8 cellular contexts compared by ENCODE assay signal in the genomic region with DNA sequence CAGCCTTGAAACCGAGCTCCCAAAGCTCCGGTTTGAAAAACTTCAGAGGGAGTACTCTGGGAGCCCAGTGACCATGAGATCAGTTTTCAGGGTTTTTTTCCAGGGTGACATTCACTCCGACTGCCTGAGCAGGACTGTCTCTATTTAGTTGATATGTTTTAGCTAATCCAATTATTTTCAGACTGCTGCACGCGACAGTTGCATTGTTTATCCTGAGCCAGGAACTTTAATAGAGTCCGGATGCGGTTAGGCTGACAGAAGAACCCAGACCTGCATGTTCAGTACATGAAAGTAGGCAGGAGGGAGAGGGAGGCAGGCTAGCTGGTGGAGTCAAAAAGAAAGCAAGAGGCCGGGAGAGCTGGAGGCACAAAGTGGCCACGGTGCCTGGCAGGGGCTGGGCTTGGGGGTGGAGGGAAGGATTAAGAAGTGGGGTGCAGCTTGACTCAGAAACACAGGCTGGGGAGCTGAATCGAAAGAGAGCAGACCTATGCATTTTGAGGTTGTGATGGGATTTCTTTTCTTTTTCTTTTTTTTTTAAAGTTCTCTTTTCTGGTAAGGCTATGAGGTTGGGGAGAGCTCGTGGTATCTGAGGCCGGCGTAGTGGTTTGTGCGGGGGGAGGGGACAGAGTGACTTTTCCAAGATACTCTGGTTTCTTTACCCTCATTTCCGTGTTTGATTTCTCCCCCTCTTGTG. TPM values are rescaled to one million over a fixed set of nuclear protein-coding genes. Genes with fewer than 3 reads are reported as not detected.
DNase-seq lines count a peak whose midpoint lies in the region; ATAC-seq, FAIRE-seq and TF ChIP-seq lines count a peak whose summit lies in the region.

No MANE protein-coding gene starts in this region.

- H3K9me3 ChIP-seq in HAP-1 (no peaks in the 10 kb centered on the region), K562 (replicated peaks; ENCODE audit: control insufficient read depth, insufficient read depth, low read depth, low read length) (no peaks in the 10 kb centered on the region)

- H3K27me3 ChIP-seq in HAP-1 (ENCODE audit: low read depth) (no peaks in the 10 kb centered on the region), K562 (ENCODE audit: control insufficient read depth in 2 of 2, insufficient read depth in 2 of 2, low read length in 2 of 2) (peaks cover 45 to 66% of the 10 kb centered on the region in 2 experiments)

- no peak for ATAC-seq in K562

- no TSS peak for BruUV-seq in K562 (replicated peaks; lab: Mats Ljungman, UMichigan)

- CTCF ChIA-PET in K562 (lab: Yijun Ruan, JAX; ENCODE audit: low intra/inter-chr PET ratio) = no interaction called here

- in situ Hi-C loops in GM13977 (cut with MboI; ENCODE audit: low pct_unique_long_range_greater_than_20kb, low sequenced_read_pairs, unreplicated experiment) = no loop called here
- in situ Hi-C loops in HAP-1 (cut with MboI; ENCODE audit: low sequenced_read_pairs) = no loop called here
- in situ Hi-C loops in K562 (cut with MboI) = no loop called here

- peaks cover 12% of the 10 kb centered on the region for H3K4me1 ChIP-seq in HAP-1
- peaks cover 0 to 8% of the 10 kb centered on the region in 2 experiments; a peak in 2 of 5 replicates for H3K4me1 ChIP-seq in K562 (replicated peaks in 1 of 2; ENCODE audit: control insufficient read depth in 2 of 2, insufficient read depth in 2 of 2, low read length in 2 of 2)

- no peak overlapping the region for H3K27ac ChIP-seq in K562 (ENCODE audit: extremely low read depth, low read depth, low read length)

- POLR2A ChIA-PET in K562 (lab: Yijun Ruan, JAX) = interaction anchor here (0.6 to 0.7 kb wide), 2 partner anchors 41 to 346 kb away, joined by 3 read pairs; no protein-coding TSS in a partner anchor

- intact Hi-C loops in K562 (cut with micrococcal nuclease) = no loop called here

- TF ChIP-seq POLR2A in K562 (conservative IDR thresholded peaks at IDR 0.05) = no peak

- H3K79me2 ChIP-seq in K562 (ENCODE audit: control insufficient read depth, insufficient read depth, low read length) = no peaks in the 10 kb centered on the region

- H3K4me3 ChIP-seq in HAP-1 (no peak overlapping the region), K562 (no peak overlapping the region)

- peak; percentile 6 for FAIRE-seq in K562 (lab: Jason Lieb, UNC)

- H4K20me1 ChIP-seq in K562 (replicated peaks; ENCODE audit: control insufficient read depth, insufficient read depth, low read length) = no peaks in the 10 kb centered on the region

- H3K9me1 ChIP-seq in K562 (ENCODE audit: control insufficient read depth, insufficient read depth, low read length) = no peaks in the 10 kb centered on the region

- no peak overlapping the region for H3K4me2 ChIP-seq in K562 (ENCODE audit: insufficient read depth, low read length)

- H3K9ac ChIP-seq in K562 (ENCODE audit: insufficient read depth in 1 of 2, low read depth in 2 of 2, low read length in 2 of 2) = no peak overlapping the region

- no peak overlapping the region for H2AFZ ChIP-seq in K562 (ENCODE audit: low read depth, low read length)

- TF ChIP-seq EP300 in K562 (IDR thresholded peaks at IDR 0.05; ENCODE audit: low read length) = no peak

- DNase-seq in GM13977 (ENCODE audit: low spot score) = peak; percentile 64
- peak; percentile 50 to 55 for DNase-seq in HAP-1 (ENCODE audit: low spot score in 2 of 2)
- no peak for DNase-seq in K562 (ENCODE audit: extremely low read depth in 1 of 4, low spot score in 3 of 4)
- peak; percentile 84 for DNase-seq in stimulated activated CD4-positive, alpha-beta T cell treated with anti-CD3 and anti-CD28 coated beads, Interleukin-15, amount 100 ng/mL, for 24 hours
- no peak for DNase-seq in NCI-H524 (lab: John Stamatoyannopoulos, UW)
- DNase-seq in DMS153 treated with DMSO at 0.1 percent for 48 hours (lab: John Stamatoyannopoulos, UW; ENCODE audit: unreplicated experiment) = no peak
- DNase-seq in OCI-M2 (lab: John Stamatoyannopoulos, UW; ENCODE audit: unreplicated experiment) = no peak

- TF ChIP-seq CTCF in GM13977 (IDR thresholded peaks at IDR 0.05; ENCODE audit: extremely low read depth, insufficient read depth, missing control alignments) = no peak
- TF ChIP-seq CTCF in K562 (IDR thresholded peaks at IDR 0.05 in 2 of 3, conservative IDR thresholded peaks at IDR 0.05 in 1 of 3; ENCODE audit: insufficient read depth in 2 of 3, low read depth in 1 of 3, low read length in 3 of 3) = no peak

- WGBS in K562 (ENCODE audit: insufficient coverage, low coverage, missing lambda C conversion rate) = 7% methylated on average over 14 of the region's 15 CpGs

- no peak for TF ChIP-seq RAD21 in K562 (CRISPR knock-in tag; conservative IDR thresholded peaks at IDR 0.05 in 1 of 2, IDR thresholded peaks at IDR 0.05 in 1 of 2)

- H3K36me3 ChIP-seq in HAP-1 (replicated peaks) = peaks cover 15% of the 10 kb centered on the region
- no peaks in the 10 kb centered on the region for H3K36me3 ChIP-seq in K562 (ENCODE audit: control insufficient read depth, insufficient read depth, low read length)

TF ChIP-seq in PFSK-1, 5 proteins besides CTCF, POLR2A, EP300 and RAD21 (continues in another document):
- TF ChIP-seq FOXP2 (optimal IDR thresholded peaks at IDR 0.05; ENCODE audit: borderline replicate concordance, extremely low read depth, extremely low read length, insufficient read depth) (no peak), POLR2AphosphoS5 (IDR thresholded peaks at IDR 0.05; ENCODE audit: low read depth, low read length) (peak; percentile 42; the same call in 1 of the 2 replicates), SIN3A (IDR thresholded peaks at IDR 0.05; ENCODE audit: borderline replicate concordance, insufficient read depth, low read length) (peak; percentile 90)

TF ChIP-seq in K562, 482 proteins besides CTCF, POLR2A, EP300 and RAD21:
- TF ChIP-seq CCNT2 (IDR thresholded peaks at IDR 0.05; ENCODE audit: borderline replicate concordance, extremely low read depth, insufficient read length, low read depth, low read length) (no peak), MCM7 (IDR thresholded peaks at IDR 0.05) (no peak), ETS2 (tag; IDR thresholded peaks at IDR 0.05; ENCODE audit: borderline replicate concordance, poor library complexity, severe bottlenecking) (no peak), CBX8 (IDR thresholded peaks at IDR 0.05; ENCODE audit: borderline replicate concordance, extremely low read depth, low read depth, low read length, poor library complexity, severe bottlenecking) (peak; percentile 9), E2F3 (CRISPR knock-in tag; IDR thresholded peaks at IDR 0.05) (no peak)
- TF ChIP-seq, protein P1, sequence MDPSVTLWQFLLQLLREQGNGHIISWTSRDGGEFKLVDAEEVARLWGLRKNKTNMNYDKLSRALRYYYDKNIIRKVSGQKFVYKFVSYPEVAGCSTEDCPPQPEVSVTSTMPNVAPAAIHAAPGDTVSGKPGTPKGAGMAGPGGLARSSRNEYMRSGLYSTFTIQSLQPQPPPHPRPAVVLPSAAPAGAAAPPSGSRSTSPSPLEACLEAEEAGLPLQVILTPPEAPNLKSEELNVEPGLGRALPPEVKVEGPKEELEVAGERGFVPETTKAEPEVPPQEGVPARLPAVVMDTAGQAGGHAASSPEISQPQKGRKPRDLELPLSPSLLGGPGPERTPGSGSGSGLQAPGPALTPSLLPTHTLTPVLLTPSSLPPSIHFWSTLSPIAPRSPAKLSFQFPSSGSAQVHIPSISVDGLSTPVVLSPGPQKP (CRISPR knock-in tag; IDR thresholded peaks at IDR 0.05) = no peak
TF ChIP-seq in K562: peak in this region for 1.

RNA-seq across cellular contexts. Expression of a gene that starts 5.7 kb away (rescaled TPM):
- 98.4 TPM for polyA plus RNA-seq in PFSK-1 (2012; ENCODE audit: insufficient read length, low read depth)
- not detected in 2 replicates for total RNA-seq in K562 (2011; cell fraction: chromatin; rRNA removed; ENCODE audit: low replicate concordance)
- not detected in 2 replicates for total RNA-seq in K562 (2011; cell fraction: nucleolus; rRNA removed)
- total RNA-seq in K562 (2011; cell fraction: nucleoplasm; rRNA removed) = not detected in 2 replicates
- not detected in 2 replicates for total RNA-seq in K562 (2014; rRNA removed)
- total RNA-seq in K562 (2014; rRNA removed; fragmentation: Illumina TruSeq; extraction: Trizol) = not detected in 2 replicates
- not detected in 2 replicates for total RNA-seq in K562 (2015; rRNA removed; fragmentation: Illumina TruSeq; extraction: Trizol)
- total RNA-seq in K562 (2021) = 0.24 and 0.25 TPM in 2 replicates
- polyA plus RNA-seq in K562 (2011; rRNA removed) = not detected in 2 replicates
- polyA plus RNA-seq in K562 (2011; cell fraction: cytosol; rRNA removed) = not detected in 2 replicates
- 0.14 TPM in 1 of 2 replicates, not detected in the other for polyA plus RNA-seq in K562 (2011; cell fraction: nucleus; rRNA removed)
- 0.05 and 0.10 TPM in 2 replicates for polyA plus RNA-seq in K562 (2012)
- polyA plus RNA-seq in K562 (2014; fragmentation: Illumina TruSeq; extraction: Trizol) = 0.09 TPM in 1 of 2 replicates, not detected in the other
- polyA plus RNA-seq in K562 (2014; fragmentation: Nextera tagmentation; extraction: Ambion mirVana) = under 1 TPM in 1 of 2 experiments, not detected in 1; 0.01 TPM
- polyA plus RNA-seq in K562 (2014; rRNA removed) = not detected in 2 replicates
- not detected in 2 replicates for polyA minus RNA-seq in K562 (2011; rRNA and poly(A)+ RNA removed)
- not detected in 2 replicates for polyA minus RNA-seq in K562 (2011; cell fraction: cytosol; rRNA and poly(A)+ RNA removed)
- not detected in 2 replicates for polyA minus RNA-seq in K562 (2011; cell fraction: nucleus; rRNA and poly(A)+ RNA removed)

Comparison
In these comparisons a context has a peak if more than half of its experiments do, and no peak if none do; other contexts are left out.
1. DNase-seq: peak in GM13977 (single experiment), HAP-1 (2 of 2) and stimulated activated CD4-positive, alpha-beta T cell treated with anti-CD3 and anti-CD28 coated beads, Interleukin-15, amount 100 ng/mL, for 24 hours (single experiment); none in K562 (0 of 4), NCI-H524 (0 of 2), DMS153 treated with DMSO at 0.1 percent for 48 hours (single experiment) and OCI-M2 (single experiment).